1 cellular context compared by ENCODE assay signal in genomic region chrX:19682712-19683331, GRCh38.
TF ChIP-seq lines count a peak whose summit lies in the region.

No MANE protein-coding gene starts in this region.

TF ChIP-seq in HEK293, 187 proteins besides CTCF, POLR2A, EP300 and RAD21 (continued from another document and continues in another):
- TF ChIP-seq GLI2 (tag by site-specific recombination; IDR thresholded peaks at IDR 0.05; ENCODE audit: borderline replicate concordance, low read depth) (no peak), ZNF112 (tag by site-specific recombination; IDR thresholded peaks at IDR 0.05) (no peak), KLF16 (tag by site-specific recombination; IDR thresholded peaks at IDR 0.05) (peak; percentile 67), ZIC2 (tag by site-specific recombination; IDR thresholded peaks at IDR 0.05) (peak; percentile 86), HOXA7 (CRISPR knock-in tag; IDR thresholded peaks at IDR 0.05; ENCODE audit: borderline replicate concordance) (no peak), ZNF362 (tag by site-specific recombination; IDR thresholded peaks at IDR 0.05) (peak; percentile 70; the same call in 1 of the 2 replicates), ZBTB21 (tag by site-specific recombination; IDR thresholded peaks at IDR 0.05) (peak; percentile 74), ZBTB20 (tag by site-specific recombination; IDR thresholded peaks at IDR 0.05) (peak; percentile 23; the same call in 1 of the 2 replicates), ZSCAN5A (tag by site-specific recombination; IDR thresholded peaks at IDR 0.05) (no peak), ZNF629 (tag by site-specific recombination; IDR thresholded peaks at IDR 0.05) (peak; percentile 80), SP3 (tag by site-specific recombination; IDR thresholded peaks at IDR 0.05) (no peak), ZFP69B (tag by site-specific recombination; IDR thresholded peaks at IDR 0.05) (peak; percentile 56; the same call in 1 of the 2 replicates), ZNF658 (tag by site-specific recombination; IDR thresholded peaks at IDR 0.05) (no peak), ZNF600 (tag by site-specific recombination; IDR thresholded peaks at IDR 0.05) (peak; percentile 17; the same call in 1 of the 2 replicates), ZSCAN18 (tag by site-specific recombination; IDR thresholded peaks at IDR 0.05) (no peak), REPIN1 (tag by site-specific recombination; IDR thresholded peaks at IDR 0.05; ENCODE audit: low read depth) (0 out of 2 replicates have a peak, but pooled peaks have one; percentile 45), ZBTB11 (tag by site-specific recombination; conservative IDR thresholded peaks at IDR 0.05; ENCODE audit: low read depth) (no peak), SP7 (tag by site-specific recombination; IDR thresholded peaks at IDR 0.05) (peak; percentile 43; the same call in 1 of the 2 replicates), ZNF626 (tag by site-specific recombination; IDR thresholded peaks at IDR 0.05) (no peak), TRIM28 (IDR thresholded peaks at IDR 0.05; ENCODE audit: borderline replicate concordance, low read length) (peak; percentile 48; the same call in 1 of the 2 replicates), ZNF266 (tag by site-specific recombination; IDR thresholded peaks at IDR 0.05; ENCODE audit: low read depth) (no peak), ZNF561 (tag by site-specific recombination; IDR thresholded peaks at IDR 0.05; ENCODE audit: borderline replicate concordance) (no peak), ZEB2 (tag by site-specific recombination; IDR thresholded peaks at IDR 0.05) (peak; percentile 62; the same call in 1 of the 2 replicates), FEZF1 (tag by site-specific recombination; IDR thresholded peaks at IDR 0.05) (no peak), ZNF701 (tag by site-specific recombination; IDR thresholded peaks at IDR 0.05) (no peak), MYNN (tag by site-specific recombination; IDR thresholded peaks at IDR 0.05; ENCODE audit: borderline replicate concordance) (0 out of 2 replicates have a peak, but pooled peaks have one; percentile 42), ZNF169 (tag by site-specific recombination; IDR thresholded peaks at IDR 0.05) (no peak), OVOL3 (tag by site-specific recombination; IDR thresholded peaks at IDR 0.05) (no peak), ZSCAN23 (tag by site-specific recombination; IDR thresholded peaks at IDR 0.05) (no peak), ZNF843 (tag by site-specific recombination; IDR thresholded peaks at IDR 0.05) (no peak), ZNF324 (tag by site-specific recombination; IDR thresholded peaks at IDR 0.05) (peak; percentile 89; the same call in 1 of the 2 replicates), ZNF530 (tag by site-specific recombination; IDR thresholded peaks at IDR 0.05; ENCODE audit: low read depth) (no peak), ZNF837 (tag by site-specific recombination; IDR thresholded peaks at IDR 0.05) (no peak), MZF1 (tag by site-specific recombination; IDR thresholded peaks at IDR 0.05; ENCODE audit: borderline replicate concordance) (no peak), ZNF23 (tag by site-specific recombination; IDR thresholded peaks at IDR 0.05; ENCODE audit: borderline replicate concordance) (no peak), ZNF350 (tag by site-specific recombination; IDR thresholded peaks at IDR 0.05) (no peak), ZNF830 (tag by site-specific recombination; IDR thresholded peaks at IDR 0.05; ENCODE audit: low read depth) (no peak)
- TF ChIP-seq, protein P1, sequence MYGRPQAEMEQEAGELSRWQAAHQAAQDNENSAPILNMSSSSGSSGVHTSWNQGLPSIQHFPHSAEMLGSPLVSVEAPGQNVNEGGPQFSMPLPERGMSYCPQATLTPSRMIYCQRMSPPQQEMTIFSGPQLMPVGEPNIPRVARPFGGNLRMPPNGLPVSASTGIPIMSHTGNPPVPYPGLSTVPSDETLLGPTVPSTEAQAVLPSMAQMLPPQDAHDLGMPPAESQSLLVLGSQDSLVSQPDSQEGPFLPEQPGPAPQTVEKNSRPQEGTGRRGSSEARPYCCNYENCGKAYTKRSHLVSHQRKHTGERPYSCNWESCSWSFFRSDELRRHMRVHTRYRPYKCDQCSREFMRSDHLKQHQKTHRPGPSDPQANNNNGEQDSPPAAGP (tag by site-specific recombination; IDR thresholded peaks at IDR 0.05) = 0 out of 2 replicates have a peak, but pooled peaks have one; percentile 46
- TF ChIP-seq, protein P2, sequence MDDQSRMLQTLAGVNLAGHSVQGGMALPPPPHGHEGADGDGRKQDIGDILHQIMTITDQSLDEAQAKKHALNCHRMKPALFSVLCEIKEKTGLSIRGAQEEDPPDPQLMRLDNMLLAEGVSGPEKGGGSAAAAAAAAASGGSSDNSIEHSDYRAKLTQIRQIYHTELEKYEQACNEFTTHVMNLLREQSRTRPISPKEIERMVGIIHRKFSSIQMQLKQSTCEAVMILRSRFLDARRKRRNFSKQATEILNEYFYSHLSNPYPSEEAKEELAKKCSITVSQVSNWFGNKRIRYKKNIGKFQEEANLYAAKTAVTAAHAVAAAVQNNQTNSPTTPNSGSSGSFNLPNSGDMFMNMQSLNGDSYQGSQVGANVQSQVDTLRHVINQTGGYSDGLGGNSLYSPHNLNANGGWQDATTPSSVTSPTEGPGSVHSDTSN (CRISPR knock-in tag; IDR thresholded peaks at IDR 0.05) = no peak
- TF ChIP-seq, protein P3, sequence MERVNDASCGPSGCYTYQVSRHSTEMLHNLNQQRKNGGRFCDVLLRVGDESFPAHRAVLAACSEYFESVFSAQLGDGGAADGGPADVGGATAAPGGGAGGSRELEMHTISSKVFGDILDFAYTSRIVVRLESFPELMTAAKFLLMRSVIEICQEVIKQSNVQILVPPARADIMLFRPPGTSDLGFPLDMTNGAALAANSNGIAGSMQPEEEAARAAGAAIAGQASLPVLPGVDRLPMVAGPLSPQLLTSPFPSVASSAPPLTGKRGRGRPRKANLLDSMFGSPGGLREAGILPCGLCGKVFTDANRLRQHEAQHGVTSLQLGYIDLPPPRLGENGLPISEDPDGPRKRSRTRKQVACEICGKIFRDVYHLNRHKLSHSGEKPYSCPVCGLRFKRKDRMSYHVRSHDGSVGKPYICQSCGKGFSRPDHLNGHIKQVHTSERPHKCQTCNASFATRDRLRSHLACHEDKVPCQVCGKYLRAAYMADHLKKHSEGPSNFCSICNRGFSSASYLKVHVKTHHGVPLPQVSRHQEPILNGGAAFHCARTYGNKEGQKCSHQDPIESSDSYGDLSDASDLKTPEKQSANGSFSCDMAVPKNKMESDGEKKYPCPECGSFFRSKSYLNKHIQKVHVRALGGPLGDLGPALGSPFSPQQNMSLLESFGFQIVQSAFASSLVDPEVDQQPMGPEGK (tag by site-specific recombination; IDR thresholded peaks at IDR 0.05) = peak; percentile 54; the same call in 1 of the 2 replicates
- TF ChIP-seq, protein P4, sequence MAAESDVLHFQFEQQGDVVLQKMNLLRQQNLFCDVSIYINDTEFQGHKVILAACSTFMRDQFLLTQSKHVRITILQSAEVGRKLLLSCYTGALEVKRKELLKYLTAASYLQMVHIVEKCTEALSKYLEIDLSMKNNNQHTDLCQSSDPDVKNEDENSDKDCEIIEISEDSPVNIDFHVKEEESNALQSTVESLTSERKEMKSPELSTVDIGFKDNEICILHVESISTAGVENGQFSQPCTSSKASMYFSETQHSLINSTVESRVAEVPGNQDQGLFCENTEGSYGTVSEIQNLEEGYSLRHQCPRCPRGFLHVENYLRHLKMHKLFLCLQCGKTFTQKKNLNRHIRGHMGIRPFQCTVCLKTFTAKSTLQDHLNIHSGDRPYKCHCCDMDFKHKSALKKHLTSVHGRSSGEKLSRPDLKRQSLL (tag by site-specific recombination; IDR thresholded peaks at IDR 0.05) = no peak
- TF ChIP-seq, protein P5, sequence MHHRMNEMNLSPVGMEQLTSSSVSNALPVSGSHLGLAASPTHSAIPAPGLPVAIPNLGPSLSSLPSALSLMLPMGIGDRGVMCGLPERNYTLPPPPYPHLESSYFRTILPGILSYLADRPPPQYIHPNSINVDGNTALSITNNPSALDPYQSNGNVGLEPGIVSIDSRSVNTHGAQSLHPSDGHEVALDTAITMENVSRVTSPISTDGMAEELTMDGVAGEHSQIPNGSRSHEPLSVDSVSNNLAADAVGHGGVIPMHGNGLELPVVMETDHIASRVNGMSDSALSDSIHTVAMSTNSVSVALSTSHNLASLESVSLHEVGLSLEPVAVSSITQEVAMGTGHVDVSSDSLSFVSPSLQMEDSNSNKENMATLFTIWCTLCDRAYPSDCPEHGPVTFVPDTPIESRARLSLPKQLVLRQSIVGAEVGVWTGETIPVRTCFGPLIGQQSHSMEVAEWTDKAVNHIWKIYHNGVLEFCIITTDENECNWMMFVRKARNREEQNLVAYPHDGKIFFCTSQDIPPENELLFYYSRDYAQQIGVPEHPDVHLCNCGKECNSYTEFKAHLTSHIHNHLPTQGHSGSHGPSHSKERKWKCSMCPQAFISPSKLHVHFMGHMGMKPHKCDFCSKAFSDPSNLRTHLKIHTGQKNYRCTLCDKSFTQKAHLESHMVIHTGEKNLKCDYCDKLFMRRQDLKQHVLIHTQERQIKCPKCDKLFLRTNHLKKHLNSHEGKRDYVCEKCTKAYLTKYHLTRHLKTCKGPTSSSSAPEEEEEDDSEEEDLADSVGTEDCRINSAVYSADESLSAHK (tag by site-specific recombination; IDR thresholded peaks at IDR 0.05) = no peak
